7 cellular contexts compared by ENCODE assay signal in the genomic region with DNA sequence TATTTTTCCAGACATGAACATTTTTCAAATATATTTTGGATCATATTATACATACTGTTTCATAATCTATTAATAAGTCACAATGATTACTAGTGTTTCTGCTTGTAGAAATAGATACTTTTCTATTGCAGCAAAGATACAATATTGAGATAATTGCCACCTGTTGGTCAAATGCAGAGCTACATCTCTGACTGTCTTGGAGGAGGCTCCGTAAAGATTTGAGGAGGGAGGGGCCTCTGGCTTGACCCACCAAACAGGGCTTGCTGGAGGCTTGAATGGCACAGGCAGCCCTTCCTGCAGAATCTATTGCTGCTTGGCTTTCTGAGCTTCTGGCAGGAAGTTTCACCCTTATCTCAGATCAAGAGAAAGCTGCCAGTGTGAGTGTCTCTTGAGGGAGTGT.
DNase-seq lines count a peak whose midpoint lies in the region; ATAC-seq and TF ChIP-seq lines count a peak whose summit lies in the region.

No MANE protein-coding gene starts in this region.

- DNase-seq in GM04504 (ENCODE audit: low read depth) (peak; percentile 6), LNCaP clone FGC (ENCODE audit: low read depth) (peak; percentile 28), foreskin melanocyte (peak; percentile 42), prostate gland (ENCODE audit: low spot score) (peak; percentile 20), posterior vena cava (ENCODE audit: low spot score) (no peak)
- DNase-seq in activated CD4-positive, alpha-beta memory T cell treated with anti-CD3 and anti-CD28 coated beads, Interleukin-2, amount 10 ng/mL, durations not matched to agents 7 days and 5 days, result peak; percentile 17

- TF ChIP-seq CTCF in LNCaP clone FGC (IDR thresholded peaks at IDR 0.05; ENCODE audit: control insufficient read depth, extremely low read depth, insufficient read depth), result peak; percentile 32; the same call in 1 of the 2 replicates
- TF ChIP-seq CTCF in prostate gland (IDR thresholded peaks at IDR 0.05), result peak in 2 of 4 experiments; percentile 26 to 32

- no peaks in the 10 kb centered on the region for H3K4me1 ChIP-seq in prostate gland (replicated peaks)

- H3K9me3 Mint-ChIP-seq in activated CD4-positive, alpha-beta memory T cell treated with anti-CD3 and anti-CD28 coated beads, Interleukin-2, amount 10 ng/mL, durations not matched to agents 7 days and 5 days, result no peaks in the 10 kb centered on the region

- H3K27me3 Mint-ChIP-seq in activated CD4-positive, alpha-beta memory T cell treated with anti-CD3 and anti-CD28 coated beads, Interleukin-2, amount 10 ng/mL, durations not matched to agents 7 days and 5 days, result peaks cover 5% of the 10 kb centered on the region

- H3K4me3 Mint-ChIP-seq in activated CD4-positive, alpha-beta memory T cell treated with anti-CD3 and anti-CD28 coated beads, Interleukin-2, amount 10 ng/mL, durations not matched to agents 7 days and 5 days, result no peak overlapping the region

- peak; percentile 82 for ATAC-seq in GM21528 (IDR thresholded peaks at IDR 0.05; ENCODE audit: low FRiP score, unreplicated experiment)

- TF ChIP-seq POLR2A in prostate gland (IDR thresholded peaks at IDR 0.05), result no peak

- H3K4me1 Mint-ChIP-seq in activated CD4-positive, alpha-beta memory T cell treated with anti-CD3 and anti-CD28 coated beads, Interleukin-2, amount 10 ng/mL, durations not matched to agents 7 days and 5 days, result peaks cover 3% of the 10 kb centered on the region

- no peaks in the 10 kb centered on the region for H3K36me3 Mint-ChIP-seq in activated CD4-positive, alpha-beta memory T cell treated with anti-CD3 and anti-CD28 coated beads, Interleukin-2, amount 10 ng/mL, durations not matched to agents 7 days and 5 days (ENCODE audit: low read depth)

- no peak overlapping the region for H3K27ac Mint-ChIP-seq in activated CD4-positive, alpha-beta memory T cell treated with anti-CD3 and anti-CD28 coated beads, Interleukin-2, amount 10 ng/mL, durations not matched to agents 7 days and 5 days

- intact Hi-C loops in prostate gland (cut with DNase I) (loop anchor here (5.0 kb wide), 1 partner anchor 162 kb away; no protein-coding TSS in a partner anchor), posterior vena cava (cut with DNase I) (no loop called here)

- H3K4me3 ChIP-seq in LNCaP clone FGC (ENCODE audit: low read depth, low read length), result no peak overlapping the region
- no peak overlapping the region for H3K4me3 ChIP-seq in prostate gland

- 0% methylated on average over 1 of the region's 1 CpG for WGBS in prostate gland

- POLR2A ChIA-PET in activated CD4-positive, alpha-beta memory T cell treated with anti-CD3 and anti-CD28 coated beads, Interleukin-2, amount 10 ng/mL, durations not matched to agents 7 days and 5 days (lab: Charles Lee), result no interaction called here

- CTCF ChIA-PET in activated CD4-positive, alpha-beta memory T cell treated with anti-CD3 and anti-CD28 coated beads, Interleukin-2, amount 10 ng/mL, durations not matched to agents 7 days and 5 days (lab: Charles Lee), result interaction anchor here (1.1 to 1.4 kb wide), 4 partner anchors 151 to 343 kb away, joined by 3 to 7 read pairs (median 4); no protein-coding TSS in a partner anchor

- no peaks in the 10 kb centered on the region for H3K27me3 ChIP-seq in prostate gland (replicated peaks; ENCODE audit: insufficient read depth)

- no peak overlapping the region for H3K27ac ChIP-seq in prostate gland

- H3K9me3 ChIP-seq in prostate gland, result no peaks in the 10 kb centered on the region

- no peaks in the 10 kb centered on the region for H3K36me3 ChIP-seq in prostate gland
